ENCODE assay signal across 8 cellular contexts in genomic region chr16:1152123-1152638, GRCh38. TPM values are rescaled to one million over a fixed set of nuclear protein-coding genes. Genes with fewer than 3 reads are reported as not detected.
DNase-seq lines count a peak whose midpoint lies in the region; ATAC-seq and TF ChIP-seq lines count a peak whose summit lies in the region.

No MANE protein-coding gene starts in this region.

- H3K4me3 ChIP-seq in cardiac muscle cell = peak overlapping the region; percentile 92

- H3K18ac ChIP-seq in H9 (ENCODE audit: insufficient read length, low read depth, low read length) = no peak overlapping the region

- H2AK5ac ChIP-seq in H9 (ENCODE audit: insufficient read length, low read length) = no peak overlapping the region

- H2BK15ac ChIP-seq in H9 (ENCODE audit: low read depth, low read length) = no peak overlapping the region

- no peaks in the 10 kb centered on the region for H3K79me1 ChIP-seq in H9 (ENCODE audit: insufficient read depth, low read depth, low read length, poor library complexity, severe bottlenecking)

- H3K36me3 Mint-ChIP-seq in H9 (ENCODE audit: insufficient read depth in 1 of 3, low read depth in 3 of 3) = peaks cover 1 to 11% (median 5%) of the 10 kb centered on the region in 3 experiments; a peak in 5 of 7 replicates

- no peaks in the 10 kb centered on the region for H4K20me1 ChIP-seq in H9 (ENCODE audit: control insufficient read depth, insufficient read depth, insufficient read length)

- H3K36me3 ChIP-seq in cardiac muscle cell = no peaks in the 10 kb centered on the region

- H2BK20ac ChIP-seq in H9 (ENCODE audit: low read depth, low read length, poor library complexity, severe bottlenecking) = no peak overlapping the region

- no peak overlapping the region for H4K8ac ChIP-seq in H9 (replicated peaks; ENCODE audit: insufficient read length, low read depth, low read length)

- no peak overlapping the region for H2AFZ ChIP-seq in H9 (ENCODE audit: low read length)

- no peak overlapping the region for H3K4ac ChIP-seq in H9 (ENCODE audit: low read depth, low read length)

- H3K4me1 ChIP-seq in H9 (ENCODE audit: insufficient read depth, low read length) (no peaks in the 10 kb centered on the region; the same call in 1 of the 2 replicates), cardiac muscle cell (ENCODE audit: low read depth) (peaks cover 7% of the 10 kb centered on the region)

- H3K27ac ChIP-seq in H9 (ENCODE audit: insufficient read length, low read depth, low read length) = no peak overlapping the region
- H3K27ac ChIP-seq in cardiac muscle cell = no peak overlapping the region

- no peak overlapping the region for H4K5ac ChIP-seq in H9 (ENCODE audit: insufficient read length, low read depth, low read length)

- WGBS in H9 (ENCODE audit: extremely low coverage, insufficient read length, low lambda C conversion rate) = no CpG with 5 or more reads among the region's 40 CpGs

- TF ChIP-seq CTCF in H9 (conservative IDR thresholded peaks at IDR 0.05) (no peak), cardiac muscle cell (IDR thresholded peaks at IDR 0.05; ENCODE audit: low read depth, low read length) (no peak)

- no peak overlapping the region for H2BK120ac ChIP-seq in H9 (ENCODE audit: low read depth, low read length, poor library complexity, severe bottlenecking)

- no peak overlapping the region for H3K23ac ChIP-seq in H9 (ENCODE audit: insufficient read length, low read depth, low read length)

- H2BK5ac ChIP-seq in H9 (ENCODE audit: insufficient read length, low read length) = no peak overlapping the region

- H3K14ac ChIP-seq in H9 (ENCODE audit: insufficient read depth, low read length) = peak overlapping the region; percentile 61

- peaks cover 10 to 15% of the 10 kb centered on the region in 2 experiments for H3K4me1 Mint-ChIP-seq in H9

- no peaks in the 10 kb centered on the region for H3K27me3 ChIP-seq in H9 (ENCODE audit: insufficient read depth, low read length)
- H3K27me3 ChIP-seq in cardiac muscle cell = no peaks in the 10 kb centered on the region

- ATAC-seq in esophagus mucosa = no peak
- no peak for ATAC-seq in HG02763 (IDR thresholded peaks at IDR 0.05; ENCODE audit: unreplicated experiment)

- no peak overlapping the region for H4K91ac ChIP-seq in H9 (ENCODE audit: insufficient read length, low read depth, low read length)

- DNase-seq in H9 = peak; percentile 65
- peak; percentile 17 to 30 for DNase-seq in activated CD8-positive, alpha-beta memory T cell treated with anti-CD3 and anti-CD28 coated beads for 4 hours (ENCODE audit: low read depth in 2 of 2)
- peak in 1 of 2 donors; percentile 56 for DNase-seq in cardiac muscle cell (ENCODE audit: low read depth in 1 of 2, low spot score in 1 of 2)
- peak; percentile 68 for DNase-seq in stimulated activated CD4-positive, alpha-beta T cell treated with anti-CD3 and anti-CD28 coated beads, Interleukin-2, amount 100 ng/mL, for 4 hours (ENCODE audit: low read depth)
- DNase-seq in NOMO-1 treated with dmso at 0.1 percent for 144 hours (lab: John Stamatoyannopoulos, UW; ENCODE audit: unreplicated experiment) = no peak
- DNase-seq in NCI-H226 = no peak

- no peak overlapping the region for H2BK12ac ChIP-seq in H9 (ENCODE audit: insufficient read length, low read depth, low read length)

- peak overlapping the region; percentile 59 to 79 for H3K4me3 Mint-ChIP-seq in H9

- H3K56ac ChIP-seq in H9 (ENCODE audit: insufficient read length, low read depth, low read length) = no peak overlapping the region

- peaks cover 6 to 9% of the 10 kb centered on the region in 2 experiments for H3K9me3 Mint-ChIP-seq in H9

- peaks cover 2% of the 10 kb centered on the region for H3K23me2 ChIP-seq in H9 (ENCODE audit: insufficient read length, low read depth, low read length, poor library complexity, severe bottlenecking)

- H3T11ph ChIP-seq in H9 (ENCODE audit: low read length) = no peak overlapping the region

- peaks cover 21% of the 10 kb centered on the region for H3K27me3 Mint-ChIP-seq in H9 (ENCODE audit: low read depth)

- H3K79me2 ChIP-seq in H9 (ENCODE audit: insufficient read depth, low read length) = no peaks in the 10 kb centered on the region; the same call in 1 of the 2 replicates

- H3K9me3 ChIP-seq in H9 (ENCODE audit: control insufficient read depth, low read depth, low read length) (no peaks in the 10 kb centered on the region), cardiac muscle cell (ENCODE audit: low read depth) (no peaks in the 10 kb centered on the region)

- no peak overlapping the region for H3K27ac Mint-ChIP-seq in H9

- H3K9ac ChIP-seq in H9 (ENCODE audit: extremely low read depth, insufficient read length, low read length) = no peak overlapping the region

- H3K4me2 ChIP-seq in H9 (ENCODE audit: insufficient read depth, insufficient read length, low read length) = peak overlapping the region; percentile 45

RNA-seq across cellular contexts. Expression of gene CACNA1H, which starts 0.7 kb away (rescaled TPM):
- 41.9 and 43.3 TPM in 2 replicates for total RNA-seq in H9 (2021)
- total RNA-seq in cardiac muscle cell = 30.4 and 66.1 TPM in 2 replicates
- 8.9 and 16.5 TPM in 2 replicates for polyA plus RNA-seq in cardiac muscle cell
- total RNA-seq in esophagus mucosa = 1.1 TPM

RNA-seq across cellular contexts. Expression of gene C1QTNF8, which starts 56.1 kb away (rescaled TPM):
- total RNA-seq in H9 (2021) (not detected in 2 replicates), cardiac muscle cell (0.15 TPM in 1 of 2 replicates, not detected in the other), esophagus mucosa (not detected)
- polyA plus RNA-seq in cardiac muscle cell = 0.26 TPM in 1 of 2 replicates, not detected in the other

Comparison
In these comparisons a context has a peak if more than half of its experiments do, and no peak if none do; other contexts are left out.
1. DNase-seq: peak in H9 (single experiment), activated CD8-positive, alpha-beta memory T cell treated with anti-CD3 and anti-CD28 coated beads for 4 hours (2 of 2) and stimulated activated CD4-positive, alpha-beta T cell treated with anti-CD3 and anti-CD28 coated beads, Interleukin-2, amount 100 ng/mL, for 4 hours (single experiment); none in NOMO-1 treated with dmso at 0.1 percent for 144 hours (single experiment) and NCI-H226 (single experiment).
2. RNA of gene CACNA1H, which starts 0.7 kb away (total RNA-seq): 30.4 to 66.1 TPM in cardiac muscle cell and 41.9 to 43.3 TPM in H9; 1.1 TPM in esophagus mucosa (single experiment); every median in the first group is over 10 times any median in the second.